9 cellular contexts compared by ENCODE assay signal in the genomic region with DNA sequence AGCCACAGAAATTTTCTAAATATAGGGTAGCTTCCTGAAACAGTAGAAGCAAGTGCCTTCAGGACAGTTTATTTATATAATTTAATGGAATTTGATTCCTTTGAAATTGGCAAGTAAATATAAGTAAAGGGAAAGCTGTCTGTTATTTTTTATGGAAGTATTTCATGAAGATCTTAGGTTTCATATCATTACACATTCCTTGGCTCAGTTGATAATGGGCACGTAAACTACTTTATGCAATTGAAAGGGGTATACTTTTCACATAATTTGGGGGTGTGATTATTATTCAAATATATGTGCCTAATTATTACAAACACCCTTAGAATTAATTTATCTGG.
A peak's percentile ranks its signal among the peaks of the same experiment; 100 is the strongest.
DNase-seq lines count a peak whose midpoint lies in the region; ATAC-seq, FAIRE-seq and TF ChIP-seq lines count a peak whose summit lies in the region.
"Had no signal": no experiment of that assay in that cellular context is flagged by ENCODE, and none has a peak within 500 bp of the region (broad histone marks: within the 10 kb centered on the region; RNA-seq: fewer than 3 reads in every experiment).

No MANE protein-coding gene starts in this region.

- H3K27me3 ChIP-seq in suprapubic skin = no peaks in the 10 kb centered on the region

- no peak for ATAC-seq in activated CD8-positive, alpha-beta T cell treated with anti-CD3 and anti-CD28 coated beads, Interleukin-2, amount 10 ng/mL, durations not matched to agents 7 days and 5 days
- no peak for ATAC-seq in GM18909 (IDR thresholded peaks at IDR 0.05; ENCODE audit: poor library complexity, unreplicated experiment)

- no peak for TF ChIP-seq CTCF in kidney (IDR thresholded peaks at IDR 0.05; ENCODE audit: borderline replicate concordance, extremely low read depth, insufficient read depth)
- no peak for TF ChIP-seq CTCF in suprapubic skin (IDR thresholded peaks at IDR 0.05)
- no peak for TF ChIP-seq CTCF in progenitor cell of endocrine pancreas (IDR thresholded peaks at IDR 0.05; ENCODE audit: unreplicated experiment)

- peaks cover 0 to 4% of the 10 kb centered on the region in 2 donors for H3K4me1 ChIP-seq in kidney (ENCODE audit: control insufficient read depth in 1 of 2, insufficient read depth in 1 of 2, low read depth in 1 of 2, low read length in 2 of 2)
- H3K4me1 ChIP-seq in suprapubic skin = peaks cover 12% of the 10 kb centered on the region

- H3K9me3 Mint-ChIP-seq in activated naive CD4-positive, alpha-beta T cell treated with anti-CD3 and anti-CD28 coated beads, Interleukin-2, amount 50 U/mL, for 24 hours = peaks cover 5% of the 10 kb centered on the region
- H3K9me3 Mint-ChIP-seq in activated CD8-positive, alpha-beta T cell treated with anti-CD3 and anti-CD28 coated beads, Interleukin-2, amount 10 ng/mL, durations not matched to agents 7 days and 5 days (ENCODE audit: insufficient read depth) = peaks cover 18% of the 10 kb centered on the region
- H3K9me3 Mint-ChIP-seq in progenitor cell of endocrine pancreas (ENCODE audit: low read depth) = peaks cover 12% of the 10 kb centered on the region

- peaks cover 54% of the 10 kb centered on the region for H3K4me1 Mint-ChIP-seq in activated naive CD4-positive, alpha-beta T cell treated with anti-CD3 and anti-CD28 coated beads, Interleukin-2, amount 50 U/mL, for 24 hours
- H3K4me1 Mint-ChIP-seq in activated CD8-positive, alpha-beta T cell treated with anti-CD3 and anti-CD28 coated beads, Interleukin-2, amount 10 ng/mL, durations not matched to agents 7 days and 5 days (ENCODE audit: low read depth) = peaks cover 58% of the 10 kb centered on the region
- peaks cover 1% of the 10 kb centered on the region for H3K4me1 Mint-ChIP-seq in progenitor cell of endocrine pancreas (ENCODE audit: low read depth)

- TF ChIP-seq EP300 in suprapubic skin (IDR thresholded peaks at IDR 0.05) = no peak

- no peaks in the 10 kb centered on the region for H3K9me3 ChIP-seq in kidney (ENCODE audit: control insufficient read depth in 1 of 2, low read length in 2 of 2)
- no peaks in the 10 kb centered on the region for H3K9me3 ChIP-seq in suprapubic skin

- CTCF ChIA-PET in activated CD8-positive, alpha-beta T cell treated with anti-CD3 and anti-CD28 coated beads, Interleukin-2, amount 10 ng/mL, durations not matched to agents 7 days and 5 days (lab: Charles Lee) = interaction anchor here (0.9 to 1.3 kb wide), 5 partner anchors 18 to 53 kb away, joined by 3 to 4 read pairs (median 3); no protein-coding TSS in a partner anchor

- H3K4me3 ChIP-seq in kidney (ENCODE audit: low read length in 2 of 2) (peak overlapping the region; percentile 55 to 63), suprapubic skin (peak overlapping the region; percentile 33)

- H3K9ac ChIP-seq in kidney (ENCODE audit: low read length in 2 of 2) = peak overlapping the region in 1 of 2 donors; percentile 62

- DNase-seq in activated naive CD4-positive, alpha-beta T cell treated with anti-CD3 and anti-CD28 coated beads, Interleukin-2, amount 50 U/mL, for 16 hours = no peak
- no peak for DNase-seq in activated CD8-positive, alpha-beta T cell treated with anti-CD3 and anti-CD28 coated beads, Interleukin-2, amount 10 ng/mL, durations not matched to agents 7 days and 5 days
- DNase-seq in kidney (no peak), suprapubic skin (ENCODE audit: low spot score in 2 of 2) (no peak), progenitor cell of endocrine pancreas (ENCODE audit: low spot score, unreplicated experiment) (no peak), AG20443 (ENCODE audit: low spot score) (no peak)
- DNase-seq: NCI-H2081 had no signal

- peak overlapping the region; percentile 86 for H3K27ac Mint-ChIP-seq in activated naive CD4-positive, alpha-beta T cell treated with anti-CD3 and anti-CD28 coated beads, Interleukin-2, amount 50 U/mL, for 24 hours
- H3K27ac Mint-ChIP-seq in activated CD8-positive, alpha-beta T cell treated with anti-CD3 and anti-CD28 coated beads, Interleukin-2, amount 10 ng/mL, durations not matched to agents 7 days and 5 days = peak overlapping the region; percentile 78
- no peak overlapping the region for H3K27ac Mint-ChIP-seq in progenitor cell of endocrine pancreas

- no peaks in the 10 kb centered on the region for H3K27me3 Mint-ChIP-seq in activated naive CD4-positive, alpha-beta T cell treated with anti-CD3 and anti-CD28 coated beads, Interleukin-2, amount 50 U/mL, for 24 hours
- H3K27me3 Mint-ChIP-seq in activated CD8-positive, alpha-beta T cell treated with anti-CD3 and anti-CD28 coated beads, Interleukin-2, amount 10 ng/mL, durations not matched to agents 7 days and 5 days (ENCODE audit: low read depth) = no peaks in the 10 kb centered on the region
- H3K27me3 Mint-ChIP-seq in progenitor cell of endocrine pancreas = no peaks in the 10 kb centered on the region

- H3K36me3 ChIP-seq in kidney (ENCODE audit: control insufficient read depth in 1 of 2, insufficient read depth in 2 of 2, low read length in 2 of 2) = no peaks in the 10 kb centered on the region
- no peaks in the 10 kb centered on the region for H3K36me3 ChIP-seq in suprapubic skin

- no peak for FAIRE-seq in kidney (lab: Jason Lieb, UNC)

- H3K27ac ChIP-seq in kidney (ENCODE audit: low read depth in 2 of 2, low read length in 2 of 2) (no peak overlapping the region), suprapubic skin (no peak overlapping the region)

- H3K36me3 Mint-ChIP-seq in activated naive CD4-positive, alpha-beta T cell treated with anti-CD3 and anti-CD28 coated beads, Interleukin-2, amount 50 U/mL, for 24 hours = no peaks in the 10 kb centered on the region
- peaks cover 18% of the 10 kb centered on the region for H3K36me3 Mint-ChIP-seq in activated CD8-positive, alpha-beta T cell treated with anti-CD3 and anti-CD28 coated beads, Interleukin-2, amount 10 ng/mL, durations not matched to agents 7 days and 5 days (ENCODE audit: low read depth)
- H3K36me3 Mint-ChIP-seq in progenitor cell of endocrine pancreas (ENCODE audit: insufficient read depth) = peaks cover 2% of the 10 kb centered on the region

- POLR2A ChIA-PET in activated CD8-positive, alpha-beta T cell treated with anti-CD3 and anti-CD28 coated beads, Interleukin-2, amount 10 ng/mL, durations not matched to agents 7 days and 5 days (lab: Charles Lee) = interaction anchor here (0.7 to 2.6 kb wide), 4 partner anchors 48 to 175 kb away, joined by 3 to 22 read pairs (median 4); a partner anchor contains a TSS

- 67% methylated on average over 1 of the region's 1 CpG for WGBS in suprapubic skin

- no peak overlapping the region for H3K4me3 Mint-ChIP-seq in activated naive CD4-positive, alpha-beta T cell treated with anti-CD3 and anti-CD28 coated beads, Interleukin-2, amount 50 U/mL, for 24 hours
- H3K4me3 Mint-ChIP-seq in activated CD8-positive, alpha-beta T cell treated with anti-CD3 and anti-CD28 coated beads, Interleukin-2, amount 10 ng/mL, durations not matched to agents 7 days and 5 days = peak overlapping the region; percentile 64
- no peak overlapping the region for H3K4me3 Mint-ChIP-seq in progenitor cell of endocrine pancreas (ENCODE audit: low read depth)

- TF ChIP-seq POLR2A in suprapubic skin (IDR thresholded peaks at IDR 0.05) = no peak

- intact Hi-C loops in kidney (cut with DNase I) = no loop called here
